ENCODE assay signal across 28 cellular contexts in genomic region chr16:71172808-71173207, GRCh38.
"Had no signal": no experiment of that assay in that cellular context is flagged by ENCODE, and none has a peak within 500 bp of the region (broad histone marks: within the 10 kb centered on the region; RNA-seq: fewer than 3 reads in every experiment).

No MANE protein-coding gene starts in this region.

- DNase-seq: dermis blood vessel endothelial cell; effector memory CD4-positive, alpha-beta T cell; erythroblast; esophagus squamous epithelium; foreskin melanocyte; glutamatergic neuron; hippocampal formation; left colon; natural killer cell; occipital lobe; pancreas; retina; stimulated activated CD4-positive, alpha-beta T cell treated with anti-CD3 and anti-CD28 coated beads, Interleukin-12 subunit alpha, Interleukin-12 subunit beta, amount 100 ng/mL, for 4 hours; stimulated activated CD4-positive, alpha-beta T cell treated with anti-CD3 and anti-CD28 coated beads, Interleukin-1b, Interleukin-23, amount 100 ng/mL, for 48 hours; stimulated activated CD4-positive, alpha-beta T cell treated with anti-CD3 and anti-CD28 coated beads, Interleukin-4, amount 100 ng/mL, for 24 hours; stimulated activated naive CD4-positive, alpha-beta T cell treated with Interleukin-2 at 50 U/mL for 16 hours; substantia nigra; testis; tibial artery; upper lobe of right lung; uterus had no signal

- H3K9me3 Mint-ChIP-seq: stimulated activated effector memory CD8-positive, alpha-beta T cell treated with anti-CD3 and anti-CD28 coated beads, Interleukin-12 subunit alpha, Interleukin-12 subunit beta, amount 100 ng/mL, for 72 hours had no signal

- H3K4me3 ChIP-seq: coronary artery, esophagus squamous epithelium, heart right ventricle, lung, pancreas, smooth muscle cell, testis, tibial artery, upper lobe of right lung had no signal

- H3K4me1 Mint-ChIP-seq: memory B cell; natural killer cell; stimulated activated effector memory CD8-positive, alpha-beta T cell treated with anti-CD3 and anti-CD28 coated beads, Interleukin-12 subunit alpha, Interleukin-12 subunit beta, amount 100 ng/mL, for 72 hours had no signal

- H3K27ac ChIP-seq: coronary artery, esophagus squamous epithelium, heart right ventricle, pancreas, testis, tibial artery, upper lobe of right lung, uterus had no signal

- H3K27ac Mint-ChIP-seq: memory B cell; natural killer cell; stimulated activated effector memory CD8-positive, alpha-beta T cell treated with anti-CD3 and anti-CD28 coated beads, Interleukin-12 subunit alpha, Interleukin-12 subunit beta, amount 100 ng/mL, for 72 hours had no signal

- H3K4me1 ChIP-seq: esophagus squamous epithelium, testis, tibial artery, upper lobe of right lung, uterus had no signal

- H3K27me3 ChIP-seq: esophagus squamous epithelium, pancreas, testis, tibial artery, upper lobe of right lung, uterus had no signal

- ATAC-seq: left colon; natural killer cell; pancreas; sciatic nerve; stimulated activated effector memory CD8-positive, alpha-beta T cell treated with anti-CD3 and anti-CD28 coated beads, Interleukin-12 subunit alpha, Interleukin-12 subunit beta, amount 100 ng/mL, for 72 hours; upper lobe of right lung had no signal

- H3K36me3 Mint-ChIP-seq: memory B cell; natural killer cell; stimulated activated effector memory CD8-positive, alpha-beta T cell treated with anti-CD3 and anti-CD28 coated beads, Interleukin-12 subunit alpha, Interleukin-12 subunit beta, amount 100 ng/mL, for 72 hours had no signal

- H3K4me2 ChIP-seq: smooth muscle cell had no signal

- H3K4me3 Mint-ChIP-seq: memory B cell; natural killer cell; stimulated activated effector memory CD8-positive, alpha-beta T cell treated with anti-CD3 and anti-CD28 coated beads, Interleukin-12 subunit alpha, Interleukin-12 subunit beta, amount 100 ng/mL, for 72 hours had no signal

- H3K9me3 ChIP-seq: esophagus squamous epithelium, pancreas, testis, tibial artery, upper lobe of right lung, uterus had no signal

- H3K36me3 ChIP-seq: esophagus squamous epithelium, heart right ventricle, pancreas, tibial artery, upper lobe of right lung, uterus had no signal
